ENCODE assay signal across 11 cellular contexts in genomic region chr1:244322181-244322580, GRCh38.
DNase-seq lines count a peak whose midpoint lies in the region; ATAC-seq and TF ChIP-seq lines count a peak whose summit lies in the region.
"Had no signal": no experiment of that assay in that cellular context is flagged by ENCODE, and none has a peak within 500 bp of the region (broad histone marks: within the 10 kb centered on the region; RNA-seq: fewer than 3 reads in every experiment).

No MANE protein-coding gene starts in this region.

- H3F3A ChIP-seq in SK-N-SH (replicated peaks; ENCODE audit: insufficient read depth) (peaks cover 24% of the 10 kb centered on the region), smooth muscle cell (ENCODE audit: low read depth) (peaks cover 8% of the 10 kb centered on the region)

- DNase-seq in SK-N-SH (no peak), RWPE1 (ENCODE audit: low spot score) (no peak), fibroblast of mammary gland (ENCODE audit: low read depth) (peak; percentile 35), smooth muscle cell (lab: John Stamatoyannopoulos, UW; ENCODE audit: unreplicated experiment) (no peak), NCI-H2227 (lab: John Stamatoyannopoulos, UW; ENCODE audit: unreplicated experiment) (no peak), H4 (ENCODE audit: low spot score) (no peak)
- no peak for DNase-seq in activated CD4-positive, CD25-positive, alpha-beta regulatory T cell (lab: John Stamatoyannopoulos, UW)
- DNase-seq: ACHN; activated CD4-positive, alpha-beta T cell treated with anti-CD3 and anti-CD28 coated beads, Interleukin-2, amount 50 U/mL, for 4 hours; RPMI8226 had no signal

- no peaks in the 10 kb centered on the region for H3K9me2 ChIP-seq in SK-N-SH

- H3K36me3 ChIP-seq in SK-N-SH (replicated peaks in 1 of 2; ENCODE audit: control insufficient read depth in 1 of 2, insufficient read depth in 2 of 2, low read length in 1 of 2) = no peaks in the 10 kb centered on the region
- no peaks in the 10 kb centered on the region for H3K36me3 ChIP-seq in smooth muscle cell (ENCODE audit: low read depth)

- H3K4me1 ChIP-seq in SK-N-SH (ENCODE audit: control insufficient read depth in 1 of 2, insufficient read depth in 2 of 2, low read depth in 1 of 2, low read length in 1 of 2) (peaks cover 0 to 7% of the 10 kb centered on the region in 2 experiments; a peak in 3 of 4 replicates), smooth muscle cell (ENCODE audit: low read depth) (peaks cover 3% of the 10 kb centered on the region)

- peak overlapping the region; percentile 88 to 90; a peak in 3 of 4 replicates for H3K27ac ChIP-seq in SK-N-SH (ENCODE audit: low read depth in 2 of 2, low read length in 1 of 2)
- peak overlapping the region; percentile 62 for H3K27ac ChIP-seq in RWPE1
- H3K27ac ChIP-seq in smooth muscle cell (ENCODE audit: low read depth) = peak overlapping the region; percentile 95

- no peaks in the 10 kb centered on the region for H3K27me3 ChIP-seq in SK-N-SH (ENCODE audit: insufficient read depth)
- H3K27me3 ChIP-seq in smooth muscle cell (ENCODE audit: low read depth) = no peaks in the 10 kb centered on the region

- POLR2A ChIA-PET in SK-N-SH (lab: Yijun Ruan, JAX) (interaction anchor here (0.6 kb wide), 1 partner anchor 373 kb away, joined by 3 read pairs; no protein-coding TSS in a partner anchor), RWPE1 (lab: Yijun Ruan, JAX; ENCODE audit: low non-redundant PET) (no interaction called here)

- H3K79me2 ChIP-seq in SK-N-SH (ENCODE audit: insufficient read depth) (no peaks in the 10 kb centered on the region), smooth muscle cell (ENCODE audit: low read depth) (no peaks in the 10 kb centered on the region)

- H3K4me3 ChIP-seq in SK-N-SH (ENCODE audit: low read depth in 2 of 2, low read length in 1 of 2) (no peak overlapping the region), fibroblast of mammary gland (ENCODE audit: control insufficient read depth, low read depth, low read length) (no peak overlapping the region), smooth muscle cell (no peak overlapping the region)

- no peak; the same call in 2 of the 3 replicates for ATAC-seq in SK-N-SH treated with all-trans-retinoic acid at 6 μM for 48 hours

- no peak for TF ChIP-seq CTCF in SK-N-SH (IDR thresholded peaks at IDR 0.05)
- TF ChIP-seq CTCF in RWPE1 (conservative IDR thresholded peaks at IDR 0.05; ENCODE audit: low read depth) = no peak
- no peak for TF ChIP-seq CTCF in fibroblast of mammary gland (conservative IDR thresholded peaks at IDR 0.05; ENCODE audit: control insufficient read depth, insufficient read depth, low read depth, low read length)
- no peak for TF ChIP-seq CTCF in smooth muscle cell (IDR thresholded peaks at IDR 0.05; ENCODE audit: borderline replicate concordance, insufficient read depth, poor library complexity, severe bottlenecking)

- H3K9ac ChIP-seq in SK-N-SH (no peak overlapping the region), smooth muscle cell (ENCODE audit: low read depth) (peak overlapping the region; percentile 69)

- no peak for TF ChIP-seq RAD21 in SK-N-SH (IDR thresholded peaks at IDR 0.05; ENCODE audit: low read length)

- no peak overlapping the region for H3K4me2 ChIP-seq in SK-N-SH
- H3K4me2 ChIP-seq in smooth muscle cell = peak overlapping the region; percentile 79

- no peak for TF ChIP-seq EP300 in SK-N-SH (IDR thresholded peaks at IDR 0.05; ENCODE audit: borderline replicate concordance in 1 of 2, low read depth in 1 of 2, low read length in 1 of 2)

- no peaks in the 10 kb centered on the region for H3K9me3 ChIP-seq in SK-N-SH
- no peaks in the 10 kb centered on the region for H3K9me3 ChIP-seq in smooth muscle cell (replicated peaks; ENCODE audit: low read depth)

- 82% methylated on average over 1 of the region's 1 CpG for WGBS in SK-N-SH (ENCODE audit: low lambda C conversion rate)
- 80% methylated on average over 1 of the region's 1 CpG for whole genome bisulfite sequencing in smooth muscle cell (ENCODE audit: low lambda C conversion rate)

- peak overlapping the region; percentile 36 for H2AFZ ChIP-seq in SK-N-SH (ENCODE audit: low read depth)
- peak overlapping the region; percentile 70 for H2AFZ ChIP-seq in smooth muscle cell (ENCODE audit: low read depth)

- CTCF ChIA-PET in SK-N-SH (lab: Yijun Ruan, JAX) (interaction anchor here (0.7 kb wide), 2 partner anchors 603 to 986 kb away, joined by 3 read pairs; no protein-coding TSS in a partner anchor), RWPE1 (lab: Yijun Ruan, JAX) (interaction anchor here (1.2 kb wide), 1 partner anchor 23 kb away, joined by 4 read pairs; no protein-coding TSS in a partner anchor)

- H4K20me1 ChIP-seq in SK-N-SH (ENCODE audit: insufficient read depth) (no peaks in the 10 kb centered on the region), smooth muscle cell (ENCODE audit: low read depth) (no peaks in the 10 kb centered on the region)

TF ChIP-seq in SK-N-SH, 30 proteins besides CTCF, POLR2A, EP300 and RAD21:
- TF ChIP-seq FOSL2 (IDR thresholded peaks at IDR 0.05; ENCODE audit: borderline replicate concordance, low read depth) = no peak

TF ChIP-seq in SK-N-SH treated with all-trans-retinoic acid at 6 μM for 48 hours, 23 proteins besides CTCF, POLR2A, EP300 and RAD21:
- no peak for TF ChIP-seq OSR1 (CRISPR knock-in tag; IDR thresholded peaks at IDR 0.05)
- no peak for TF ChIP-seq ZFP3 (CRISPR knock-in tag; IDR thresholded peaks at IDR 0.05)
- no peak for TF ChIP-seq PATZ1 (CRISPR knock-in tag; IDR thresholded peaks at IDR 0.05; ENCODE audit: borderline replicate concordance)
- no peak for TF ChIP-seq ISL1 (CRISPR knock-in tag; IDR thresholded peaks at IDR 0.05)
- TF ChIP-seq TOX (CRISPR knock-in tag; IDR thresholded peaks at IDR 0.05; ENCODE audit: borderline replicate concordance) = no peak
- no peak for TF ChIP-seq GLIS3 (CRISPR knock-in tag; IDR thresholded peaks at IDR 0.05)
- TF ChIP-seq ZC3H10 (CRISPR knock-in tag; IDR thresholded peaks at IDR 0.05) = no peak
- TF ChIP-seq ZFP30 (CRISPR knock-in tag; IDR thresholded peaks at IDR 0.05) = no peak
